ENCODE assay signal across 1 cellular context in the genomic region with DNA sequence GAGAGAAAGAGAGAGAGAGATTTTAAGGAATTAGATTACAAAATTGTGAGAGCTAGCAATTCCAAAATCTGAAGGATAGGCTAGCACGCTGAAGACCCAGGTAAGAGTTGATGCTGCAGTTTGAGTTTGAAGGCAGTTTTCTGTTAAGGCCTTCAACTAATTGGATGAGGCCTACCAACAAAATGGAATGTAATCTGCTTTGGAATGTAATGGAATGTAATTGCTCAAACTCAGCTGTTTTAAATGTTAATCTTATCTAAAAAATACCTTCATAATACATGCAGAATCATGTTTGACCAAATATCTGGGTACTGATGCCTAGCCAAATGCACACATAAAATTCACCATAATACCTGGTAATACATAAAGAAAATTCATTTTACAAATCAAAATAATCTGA.
TF ChIP-seq lines count a peak whose summit lies in the region.

No MANE protein-coding gene starts in this region.

TF ChIP-seq in SK-N-SH treated with all-trans-retinoic acid at 6 μM for 48 hours, 23 proteins besides CTCF, POLR2A, EP300 and RAD21 (continued from another document):
- TF ChIP-seq ZNF70 (CRISPR knock-in tag; IDR thresholded peaks at IDR 0.05): no peak
